In the genomic region with DNA sequence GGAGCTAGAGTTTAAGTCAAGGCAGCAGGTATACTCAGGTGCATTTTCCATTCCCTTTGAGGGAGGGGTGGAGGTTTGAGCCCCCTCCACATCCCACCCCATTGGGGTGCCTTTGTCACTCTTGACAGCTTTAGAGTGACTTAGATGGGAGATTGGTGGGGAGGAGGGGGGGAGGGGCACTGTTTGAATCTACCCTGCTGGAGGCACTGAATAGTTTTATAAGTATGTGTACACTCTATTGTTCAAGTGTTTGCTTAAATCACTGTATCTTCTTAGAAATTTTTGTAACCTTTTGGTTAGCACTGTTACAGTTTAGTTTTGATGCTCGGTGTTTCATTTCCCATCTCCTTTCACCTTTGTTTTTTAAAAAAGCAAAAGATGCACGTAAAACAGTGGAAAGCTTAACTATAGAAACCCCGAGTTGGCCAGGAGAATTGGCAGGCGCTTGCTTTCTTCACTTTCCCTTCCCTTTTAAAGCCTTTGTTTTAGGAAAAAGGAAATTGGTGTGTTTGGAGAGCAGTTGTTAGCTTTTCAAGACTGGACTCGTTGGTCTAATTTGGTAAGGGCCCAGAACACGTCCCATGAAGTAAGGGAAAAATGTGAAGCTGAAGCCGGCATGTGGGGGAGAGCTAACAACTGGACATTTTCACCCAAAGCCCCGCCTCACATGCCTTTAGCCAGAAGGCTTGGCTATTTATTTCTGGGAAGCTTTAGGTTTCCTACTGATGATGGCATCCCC, we compare ENCODE assay signal across 10 cellular contexts. TPM values are rescaled to one million over a fixed set of nuclear protein-coding genes. Genes with fewer than 3 reads are reported as not detected.
A peak's percentile ranks its signal among the peaks of the same experiment; 100 is the strongest.
DNase-seq lines count a peak whose midpoint lies in the region; ATAC-seq, FAIRE-seq and TF ChIP-seq lines count a peak whose summit lies in the region.
"Had no signal": no experiment of that assay in that cellular context is flagged by ENCODE, and none has a peak within 500 bp of the region (broad histone marks: within the 10 kb centered on the region; RNA-seq: fewer than 3 reads in every experiment).

No MANE protein-coding gene starts in this region.

- no peaks in the 10 kb centered on the region for H3K27me3 Mint-ChIP-seq in mesothelial cell of epicardium (ENCODE audit: low read depth)

- no peak for TF ChIP-seq POLR2A in thyroid gland (IDR thresholded peaks at IDR 0.05)

- peak overlapping the region; percentile 82 for H3K27ac ChIP-seq in RWPE2 (ENCODE audit: poor library complexity, severe bottlenecking)
- peak overlapping the region; percentile 27 to 36 for H3K27ac ChIP-seq in coronary artery
- H3K27ac ChIP-seq in thyroid gland: peak overlapping the region; percentile 1 to 49 (median 14)

- peak; percentile 70 for ATAC-seq in RWPE2 (ENCODE audit: low read depth)
- ATAC-seq: HCT116 had no signal

- peaks cover 29% of the 10 kb centered on the region for H3K4me1 Mint-ChIP-seq in mesothelial cell of epicardium

- intact Hi-C loops in thyroid gland (cut with DNase I): no loop called here

- no peak for DNase-seq in RWPE2 (ENCODE audit: low spot score)
- no peak for DNase-seq in coronary artery (ENCODE audit: low spot score)
- DNase-seq in mesothelial cell of epicardium (ENCODE audit: low spot score in 2 of 2, unreplicated experiment in 2 of 2): no peak
- peak; percentile 23 to 31 for DNase-seq in thyroid gland
- no peak for DNase-seq in activated naive CD4-positive, alpha-beta T cell treated with anti-CD3 and anti-CD28 coated beads, Interleukin-2, amount 50 U/mL, for 16 hours
- DNase-seq in T1000 (lab: John Stamatoyannopoulos, UW): no peak
- DNase-seq in RCC 7860 (ENCODE audit: low spot score): no peak
- DNase-seq: NCI-H2029 treated with DMSO at 0.1 percent for 48 hours, SIG-M5 had no signal

- 25 to 31% methylated on average over 8 of the region's 8 CpGs for WGBS in thyroid gland, 2 donors

- no peak for FAIRE-seq in RCC 7860 (lab: Jason Lieb, UNC)

- peaks cover 4% of the 10 kb centered on the region for H3K36me3 Mint-ChIP-seq in mesothelial cell of epicardium

- H3K9me3 Mint-ChIP-seq in mesothelial cell of epicardium: no peaks in the 10 kb centered on the region

- peak overlapping the region; percentile 3 for H3K4me3 ChIP-seq in RWPE2 (ENCODE audit: severe bottlenecking)
- peak overlapping the region; percentile 0 for H3K4me3 ChIP-seq in coronary artery
- H3K4me3 ChIP-seq in thyroid gland (replicated peaks in 1 of 3): no peak overlapping the region

- H3K27me3 ChIP-seq in RWPE2 (ENCODE audit: insufficient read depth, poor library complexity, severe bottlenecking) (no peaks in the 10 kb centered on the region), thyroid gland (no peaks in the 10 kb centered on the region)

- peak overlapping the region; percentile 92 for H3K27ac Mint-ChIP-seq in mesothelial cell of epicardium

- TF ChIP-seq CTCF in RWPE2 (IDR thresholded peaks at IDR 0.05; ENCODE audit: poor library complexity, severe bottlenecking) (no peak), coronary artery (IDR thresholded peaks at IDR 0.05) (no peak), mesothelial cell of epicardium (IDR thresholded peaks at IDR 0.05; ENCODE audit: unreplicated experiment) (no peak), thyroid gland (IDR thresholded peaks at IDR 0.05) (no peak)

- no peaks in the 10 kb centered on the region for H3K36me3 ChIP-seq in RWPE2 (ENCODE audit: low read depth)
- no peaks in the 10 kb centered on the region for H3K36me3 ChIP-seq in thyroid gland

- H3K9me3 ChIP-seq in RWPE2 (ENCODE audit: severe bottlenecking) (no peaks in the 10 kb centered on the region), thyroid gland (no peaks in the 10 kb centered on the region)

- H3K4me1 ChIP-seq in RWPE2 (ENCODE audit: insufficient read depth, poor library complexity, severe bottlenecking) (peaks cover 18% of the 10 kb centered on the region), thyroid gland (peaks cover 25 to 44% of the 10 kb centered on the region in 2 donors)

- H3K4me3 Mint-ChIP-seq in mesothelial cell of epicardium: no peak overlapping the region

RNA-seq across cellular contexts. Expression of a gene that starts 42.8 kb away (rescaled TPM):
- 71.5 to 80.1 TPM (median 75.7 TPM) in 3 replicates for total RNA-seq in mesothelial cell of epicardium
- 100 to 1,000 TPM in 2 of 4 donors, 10 to 100 TPM in 2; 46.1 to 202 (median 114) TPM for total RNA-seq in thyroid gland

Comparison
In these comparisons a context has a peak if more than half of its experiments do, and no peak if none do; other contexts are left out.
1. DNase-seq: peak in thyroid gland (2 of 2); none in RWPE2 (single experiment), coronary artery (single experiment), mesothelial cell of epicardium (0 of 2), activated naive CD4-positive, alpha-beta T cell treated with anti-CD3 and anti-CD28 coated beads, Interleukin-2, amount 50 U/mL, for 16 hours (single experiment), T1000 (single experiment) and RCC 7860 (single experiment).
2. H3K27ac ChIP-seq: peak in every context shown above with its lines; median percentile 82 in RWPE2; 32 in coronary artery; 14 in thyroid gland.
3. H3K4me3 ChIP-seq: peak in RWPE2 (single experiment) and coronary artery (single experiment); none in thyroid gland (0 of 3).